ENCODE assay signal across 7 cellular contexts in the genomic region with DNA sequence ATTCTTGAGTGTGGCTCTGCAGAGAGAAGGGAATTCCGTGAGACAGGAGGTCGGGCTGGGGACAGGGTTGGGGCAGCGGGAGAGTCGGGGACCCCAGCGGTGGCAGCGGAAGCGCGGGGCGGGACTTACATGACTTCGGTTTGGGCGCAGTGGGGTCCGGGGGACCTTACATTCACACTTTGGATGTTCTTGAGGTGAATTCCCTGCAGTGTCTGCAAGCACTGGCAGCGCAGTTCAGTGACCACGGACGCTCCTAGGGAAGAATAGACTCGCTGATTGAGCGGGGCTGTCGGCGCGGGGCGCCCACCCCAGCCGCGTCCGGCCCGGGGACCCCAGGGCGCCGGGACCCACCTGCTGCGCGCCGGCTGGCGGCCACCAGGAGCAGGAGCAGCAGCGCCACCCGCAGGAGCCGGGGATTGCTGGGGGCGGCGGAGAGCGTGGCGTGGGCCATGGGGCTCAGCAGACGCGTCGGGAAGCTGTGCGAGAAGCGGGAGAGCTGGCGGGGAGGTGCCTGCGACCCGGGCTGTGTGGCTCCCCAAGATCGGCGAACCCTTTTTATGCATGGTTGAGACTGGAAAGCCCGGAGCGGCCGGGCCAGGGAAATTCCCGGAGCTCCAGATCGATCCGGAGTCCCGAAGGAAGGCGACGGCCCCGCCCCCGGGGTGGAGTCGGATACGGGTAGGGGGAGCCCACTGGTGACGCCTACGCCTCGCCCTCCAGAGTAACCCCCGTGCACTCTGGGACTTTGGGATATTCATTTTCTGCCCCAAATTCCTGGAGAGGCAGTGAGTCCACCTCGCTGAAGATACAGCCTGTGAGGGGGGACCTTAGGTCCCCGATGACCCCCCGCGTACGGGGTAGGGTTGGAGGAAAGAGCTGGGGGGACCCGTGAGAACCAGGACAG. TPM values are rescaled to one million over a fixed set of nuclear protein-coding genes. Genes with fewer than 3 reads are reported as not detected.
DNase-seq lines count a peak whose midpoint lies in the region; ATAC-seq and TF ChIP-seq lines count a peak whose summit lies in the region.

A gene (minus strand): TSS at position 529 of the 904 bp plus-strand sequence. CDS start 78 bp downstream, at position 451.

- H3K9me3 ChIP-seq in muscle layer of duodenum (ENCODE audit: control insufficient read depth in 1 of 2, low read length in 2 of 2) (no peaks in the 10 kb centered on the region), uterus (no peaks in the 10 kb centered on the region)

- H3K27me3 ChIP-seq in muscle layer of duodenum (ENCODE audit: low read depth, low read length) (no peaks in the 10 kb centered on the region), uterus (no peaks in the 10 kb centered on the region)

- CTCF ChIA-PET in activated CD8-positive, alpha-beta memory T cell treated with anti-CD3 and anti-CD28 coated beads, Interleukin-2, amount 10 ng/mL, durations not matched to agents 7 days and 5 days (lab: Charles Lee), result no interaction called here

- no peaks in the 10 kb centered on the region for H3K36me3 Mint-ChIP-seq in activated CD8-positive, alpha-beta memory T cell treated with anti-CD3 and anti-CD28 coated beads, Interleukin-2, amount 10 ng/mL, durations not matched to agents 7 days and 5 days

- H3K36me3 ChIP-seq in muscle layer of duodenum (ENCODE audit: control insufficient read depth in 1 of 2, insufficient read depth in 2 of 2, low read length in 2 of 2) (no peaks in the 10 kb centered on the region), uterus (no peaks in the 10 kb centered on the region)

- H3K27ac Mint-ChIP-seq in activated CD8-positive, alpha-beta memory T cell treated with anti-CD3 and anti-CD28 coated beads, Interleukin-2, amount 10 ng/mL, durations not matched to agents 7 days and 5 days, result no peak within 1 kb of the TSS

- TF ChIP-seq POLR2A in uterus (IDR thresholded peaks at IDR 0.05), result no peak

- peak; percentile 53 for ATAC-seq in GM21360 (IDR thresholded peaks at IDR 0.05; ENCODE audit: unreplicated experiment)
- peak; percentile 61 for ATAC-seq in activated CD8-positive, alpha-beta memory T cell treated with anti-CD3 and anti-CD28 coated beads, Interleukin-2, amount 10 ng/mL, durations not matched to agents 7 days and 5 days

- TF ChIP-seq EP300 in Ishikawa (IDR thresholded peaks at IDR 0.05; ENCODE audit: borderline replicate concordance), result no peak

- peak; percentile 6; the same call in 1 of the 2 replicates for TF ChIP-seq RAD21 in Ishikawa (IDR thresholded peaks at IDR 0.05; ENCODE audit: low read depth)

- peak; percentile 36 for DNase-seq in ELF-1 (ENCODE audit: low read depth, low spot score)
- DNase-seq in activated CD8-positive, alpha-beta memory T cell treated with anti-CD3 and anti-CD28 coated beads, Interleukin-2, amount 10 ng/mL, durations not matched to agents 7 days and 5 days, result no peak
- DNase-seq in fibroblast of pulmonary artery (ENCODE audit: low read depth), result peak; percentile 71
- peak; percentile 34 to 47 for DNase-seq in uterus

- peaks cover 6% of the 10 kb centered on the region for H3K4me1 Mint-ChIP-seq in activated CD8-positive, alpha-beta memory T cell treated with anti-CD3 and anti-CD28 coated beads, Interleukin-2, amount 10 ng/mL, durations not matched to agents 7 days and 5 days

- H3K27me3 Mint-ChIP-seq in activated CD8-positive, alpha-beta memory T cell treated with anti-CD3 and anti-CD28 coated beads, Interleukin-2, amount 10 ng/mL, durations not matched to agents 7 days and 5 days, result peaks cover 53% of the 10 kb centered on the region

- peak within 1 kb of the TSS; percentile 58 for H3K4me3 Mint-ChIP-seq in activated CD8-positive, alpha-beta memory T cell treated with anti-CD3 and anti-CD28 coated beads, Interleukin-2, amount 10 ng/mL, durations not matched to agents 7 days and 5 days

- TF ChIP-seq CTCF in fibroblast of pulmonary artery (IDR thresholded peaks at IDR 0.05; ENCODE audit: low read length, missing control alignments) (no peak), uterus (IDR thresholded peaks at IDR 0.05) (peak in 3 of 4 experiments; percentile 15 to 36 (median 36))

- H3K9me3 Mint-ChIP-seq in activated CD8-positive, alpha-beta memory T cell treated with anti-CD3 and anti-CD28 coated beads, Interleukin-2, amount 10 ng/mL, durations not matched to agents 7 days and 5 days (ENCODE audit: low read depth), result no peaks in the 10 kb centered on the region

- H3K4me1 ChIP-seq in muscle layer of duodenum (ENCODE audit: control insufficient read depth in 1 of 2, insufficient read depth in 2 of 2, low read length in 2 of 2) (peaks cover 0 to 8% of the 10 kb centered on the region in 2 donors), uterus (no peaks in the 10 kb centered on the region)

- H3K27ac ChIP-seq in muscle layer of duodenum (ENCODE audit: low read length) (peak within 1 kb of the TSS; percentile 73), uterus (peak within 1 kb of the TSS; percentile 45 to 56)

- intact Hi-C loops in uterus (cut with DNase I; ENCODE audit: low total_unique reads), result no loop called here

- peak within 1 kb of the TSS; percentile 82 for H3K4me3 ChIP-seq in fibroblast of pulmonary artery (replicated peaks; ENCODE audit: low read depth, low read length)
- peak within 1 kb of the TSS; percentile 71 to 87 for H3K4me3 ChIP-seq in muscle layer of duodenum (ENCODE audit: low read depth in 1 of 2, low read length in 2 of 2)
- peak within 1 kb of the TSS; percentile 35 to 59 for H3K4me3 ChIP-seq in uterus

TF ChIP-seq in Ishikawa, 13 proteins besides CTCF, POLR2A, EP300 and RAD21:
- TF ChIP-seq, protein P1, sequence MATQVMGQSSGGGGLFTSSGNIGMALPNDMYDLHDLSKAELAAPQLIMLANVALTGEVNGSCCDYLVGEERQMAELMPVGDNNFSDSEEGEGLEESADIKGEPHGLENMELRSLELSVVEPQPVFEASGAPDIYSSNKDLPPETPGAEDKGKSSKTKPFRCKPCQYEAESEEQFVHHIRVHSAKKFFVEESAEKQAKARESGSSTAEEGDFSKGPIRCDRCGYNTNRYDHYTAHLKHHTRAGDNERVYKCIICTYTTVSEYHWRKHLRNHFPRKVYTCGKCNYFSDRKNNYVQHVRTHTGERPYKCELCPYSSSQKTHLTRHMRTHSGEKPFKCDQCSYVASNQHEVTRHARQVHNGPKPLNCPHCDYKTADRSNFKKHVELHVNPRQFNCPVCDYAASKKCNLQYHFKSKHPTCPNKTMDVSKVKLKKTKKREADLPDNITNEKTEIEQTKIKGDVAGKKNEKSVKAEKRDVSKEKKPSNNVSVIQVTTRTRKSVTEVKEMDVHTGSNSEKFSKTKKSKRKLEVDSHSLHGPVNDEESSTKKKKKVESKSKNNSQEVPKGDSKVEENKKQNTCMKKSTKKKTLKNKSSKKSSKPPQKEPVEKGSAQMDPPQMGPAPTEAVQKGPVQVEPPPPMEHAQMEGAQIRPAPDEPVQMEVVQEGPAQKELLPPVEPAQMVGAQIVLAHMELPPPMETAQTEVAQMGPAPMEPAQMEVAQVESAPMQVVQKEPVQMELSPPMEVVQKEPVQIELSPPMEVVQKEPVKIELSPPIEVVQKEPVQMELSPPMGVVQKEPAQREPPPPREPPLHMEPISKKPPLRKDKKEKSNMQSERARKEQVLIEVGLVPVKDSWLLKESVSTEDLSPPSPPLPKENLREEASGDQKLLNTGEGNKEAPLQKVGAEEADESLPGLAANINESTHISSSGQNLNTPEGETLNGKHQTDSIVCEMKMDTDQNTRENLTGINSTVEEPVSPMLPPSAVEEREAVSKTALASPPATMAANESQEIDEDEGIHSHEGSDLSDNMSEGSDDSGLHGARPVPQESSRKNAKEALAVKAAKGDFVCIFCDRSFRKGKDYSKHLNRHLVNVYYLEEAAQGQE (IDR thresholded peaks at IDR 0.05; ENCODE audit: low read depth), result no peak
- TF ChIP-seq CREB1 (IDR thresholded peaks at IDR 0.05; ENCODE audit: low read depth), result no peak
- TF ChIP-seq TAF1 (IDR thresholded peaks at IDR 0.05; ENCODE audit: low read depth), result 0 out of 2 replicates have a peak, but pooled peaks have one; percentile 29
- no peak for TF ChIP-seq TCF12 (IDR thresholded peaks at IDR 0.05; ENCODE audit: low read depth)
- TF ChIP-seq EGR1 (IDR thresholded peaks at IDR 0.05), result peak; percentile 70; the same call in 1 of the 2 replicates
- TF ChIP-seq CEBPB (IDR thresholded peaks at IDR 0.05), result no peak
- TF ChIP-seq, protein P2, sequence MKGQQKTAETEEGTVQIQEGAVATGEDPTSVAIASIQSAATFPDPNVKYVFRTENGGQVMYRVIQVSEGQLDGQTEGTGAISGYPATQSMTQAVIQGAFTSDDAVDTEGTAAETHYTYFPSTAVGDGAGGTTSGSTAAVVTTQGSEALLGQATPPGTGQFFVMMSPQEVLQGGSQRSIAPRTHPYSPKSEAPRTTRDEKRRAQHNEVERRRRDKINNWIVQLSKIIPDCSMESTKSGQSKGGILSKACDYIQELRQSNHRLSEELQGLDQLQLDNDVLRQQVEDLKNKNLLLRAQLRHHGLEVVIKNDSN (IDR thresholded peaks at IDR 0.05), result no peak
- TF ChIP-seq, protein P3, sequence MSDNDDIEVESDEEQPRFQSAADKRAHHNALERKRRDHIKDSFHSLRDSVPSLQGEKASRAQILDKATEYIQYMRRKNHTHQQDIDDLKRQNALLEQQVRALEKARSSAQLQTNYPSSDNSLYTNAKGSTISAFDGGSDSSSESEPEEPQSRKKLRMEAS (IDR thresholded peaks at IDR 0.05), result no peak
- no peak for TF ChIP-seq TEAD4 (IDR thresholded peaks at IDR 0.05)
- no peak; the same call in none of the 2 replicates for TF ChIP-seq ZBTB7A (IDR thresholded peaks at IDR 0.05; ENCODE audit: low read depth)
- no peak for TF ChIP-seq NFIC (IDR thresholded peaks at IDR 0.05)
- TF ChIP-seq YY1 (IDR thresholded peaks at IDR 0.05; ENCODE audit: low read depth), result no peak
- no peak for TF ChIP-seq FOXM1 (IDR thresholded peaks at IDR 0.05; ENCODE audit: borderline replicate concordance, low read depth)

RNA-seq across cellular contexts. Expression of the gene that starts here (rescaled TPM):
- total RNA-seq in activated CD8-positive, alpha-beta memory T cell treated with anti-CD3 and anti-CD28 coated beads, Interleukin-2, amount 10 ng/mL, durations not matched to agents 7 days and 5 days, result not detected
- 1 to 10 TPM in 1 of 4 donors, under 1 TPM in 1, not detected in 2; 0.62 to 2.5 TPM for total RNA-seq in uterus

Comparison
In these comparisons a context has a peak if more than half of its experiments do, and no peak if none do; other contexts are left out.
1. Peak in ATAC-seq in activated CD8-positive, alpha-beta memory T cell treated with anti-CD3 and anti-CD28 coated beads, Interleukin-2, amount 10 ng/mL, durations not matched to agents 7 days and 5 days; RNA of the gene not detected or under 1 TPM.